Comparison of ENCODE assay signal across 12 cellular contexts in genomic region chr19:31002852-31003251, GRCh38.
"Had no signal": no experiment of that assay in that cellular context is flagged by ENCODE, and none has a peak within 500 bp of the region (broad histone marks: within the 10 kb centered on the region; RNA-seq: fewer than 3 reads in every experiment).

No MANE protein-coding gene starts in this region.

- H3K4me3 ChIP-seq: left lung, suprapubic skin, upper lobe of right lung had no signal

- DNase-seq: activated CD4-positive, alpha-beta T cell treated with anti-CD3 and anti-CD28 coated beads, Interleukin-2, amount 10 ng/mL, durations not matched to agents 7 days and 5 days; activated naive CD4-positive, alpha-beta T cell treated with anti-CD3 and anti-CD28 coated beads, Interleukin-2, amount 10 ng/mL, durations not matched to agents 7 days and 5 days; central memory CD4-positive, alpha-beta T cell; cortex of kidney; effector CD8-positive, alpha-beta T cell; hypothalamus; left lung; stimulated activated CD4-positive, alpha-beta T cell treated with anti-CD3 and anti-CD28 coated beads, Interleukin-2, amount 100 ng/mL, for 48 hours; stimulated activated naive CD8-positive, alpha-beta T cell treated with anti-CD3 and anti-CD28 coated beads, Interleukin-15, Interleukin-2, amounts not matched to agents 100 U/mL and 50 U/mL, for 24 hours; T-cell; upper lobe of right lung had no signal

- H3K9me3 ChIP-seq: left lung, suprapubic skin, upper lobe of right lung had no signal

- H3K4me1 ChIP-seq: left lung, suprapubic skin, upper lobe of right lung had no signal

- H3K27me3 ChIP-seq: upper lobe of right lung had no signal

- H3K36me3 ChIP-seq: left lung, suprapubic skin, upper lobe of right lung had no signal

- H3K27ac ChIP-seq: left lung, suprapubic skin, upper lobe of right lung had no signal
